In the genomic region with DNA sequence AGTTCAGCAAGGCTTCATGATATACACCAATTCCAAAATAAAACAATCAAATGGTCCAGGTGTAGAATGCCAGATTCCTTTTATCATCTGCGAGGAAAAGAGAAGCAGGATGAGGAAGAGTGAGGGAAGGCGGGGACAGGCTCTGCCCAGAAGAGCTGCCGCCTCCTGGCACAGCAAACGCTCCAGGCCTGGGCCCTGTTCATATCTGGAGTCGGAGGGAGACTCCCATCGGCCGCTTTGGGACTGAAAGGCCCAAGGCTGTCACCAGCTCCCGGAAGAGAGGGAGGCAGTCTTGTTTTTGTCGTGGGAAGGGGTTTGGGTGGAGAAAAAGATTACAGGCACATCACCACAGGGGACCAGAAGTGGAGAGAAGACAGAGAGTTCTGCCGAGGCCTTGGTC, we compare ENCODE assay signal across 1 cellular context.
TF ChIP-seq lines count a peak whose summit lies in the region.

No MANE protein-coding gene starts in this region.

TF ChIP-seq in endothelial cell of umbilical vein, 7 proteins besides CTCF, POLR2A, EP300 and RAD21 (continued from another document):
- no peak for TF ChIP-seq EZH2 (IDR thresholded peaks at IDR 0.05; ENCODE audit: borderline replicate concordance, low read depth, low read length, severe bottlenecking)
- TF ChIP-seq POLR2AphosphoS5 (IDR thresholded peaks at IDR 0.05; ENCODE audit: insufficient read depth, low read depth, low read length): no peak
- no peak for TF ChIP-seq GATA2 (IDR thresholded peaks at IDR 0.05; ENCODE audit: insufficient read depth, insufficient read length, low read depth, low read length)
- TF ChIP-seq, protein P1, sequence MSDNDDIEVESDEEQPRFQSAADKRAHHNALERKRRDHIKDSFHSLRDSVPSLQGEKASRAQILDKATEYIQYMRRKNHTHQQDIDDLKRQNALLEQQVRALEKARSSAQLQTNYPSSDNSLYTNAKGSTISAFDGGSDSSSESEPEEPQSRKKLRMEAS (IDR thresholded peaks at IDR 0.05; ENCODE audit: insufficient read depth, insufficient read length): no peak
- TF ChIP-seq MYC (IDR thresholded peaks at IDR 0.05; ENCODE audit: low read depth, low read length): no peak
